Comparison of ENCODE assay signal across 14 cellular contexts in the genomic region with DNA sequence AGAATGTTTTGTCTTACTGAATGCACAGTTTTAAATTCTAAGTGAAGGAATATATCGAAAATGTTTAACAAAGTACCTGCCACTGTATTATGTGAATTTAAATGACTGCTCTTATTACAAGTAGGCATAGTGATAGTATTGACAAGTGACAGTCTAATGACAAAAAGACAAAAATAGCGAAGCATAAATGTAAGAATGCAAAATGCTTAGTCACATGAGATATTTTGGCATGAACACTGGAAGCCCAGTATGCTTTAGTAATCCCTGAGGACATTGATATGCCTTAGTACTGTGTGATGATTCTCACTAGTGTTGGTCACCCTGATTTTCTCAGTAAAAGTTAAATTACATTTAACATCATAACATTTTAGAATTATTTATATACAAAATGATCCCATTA.
DNase-seq lines count a peak whose midpoint lies in the region; ATAC-seq and TF ChIP-seq lines count a peak whose summit lies in the region.
"Had no signal": no experiment of that assay in that cellular context is flagged by ENCODE, and none has a peak within 500 bp of the region (broad histone marks: within the 10 kb centered on the region; RNA-seq: fewer than 3 reads in every experiment).

No MANE protein-coding gene starts in this region.

- no peak for TF ChIP-seq POLR2A in erythroblast (IDR thresholded peaks at IDR 0.05; ENCODE audit: low read length)

- ATAC-seq in Right ventricle myocardium superior (ENCODE audit: poor library complexity) (peak; percentile 83), left cardiac atrium (no peak), HG03439 (IDR thresholded peaks at IDR 0.05; ENCODE audit: unreplicated experiment) (no peak), HG02852 (IDR thresholded peaks at IDR 0.05; ENCODE audit: unreplicated experiment) (no peak)

- H2AFZ ChIP-seq in neural cell (ENCODE audit: low read depth, low read length): no peak overlapping the region

- no peaks in the 10 kb centered on the region for H3K9me2 ChIP-seq in neural cell (ENCODE audit: insufficient read depth, low read length)

- H3F3A ChIP-seq in neural cell (ENCODE audit: insufficient read depth, low read length, poor library complexity, severe bottlenecking): no peaks in the 10 kb centered on the region

- H3K9ac ChIP-seq in neural cell (ENCODE audit: low read length): no peak overlapping the region
- H3K9ac ChIP-seq: BLaER1 had no signal

- H3K27me3 ChIP-seq in left ventricle myocardium inferior (ENCODE audit: low read depth) (no peaks in the 10 kb centered on the region), neural cell (ENCODE audit: insufficient read depth, low read depth, low read length) (no peaks in the 10 kb centered on the region)
- H3K27me3 ChIP-seq: BLaER1 had no signal

- H3K4me1 ChIP-seq in left ventricle myocardium inferior: peaks cover 40% of the 10 kb centered on the region

- peak; percentile 80 for TF ChIP-seq EP300 in neural cell (conservative IDR thresholded peaks at IDR 0.05; ENCODE audit: poor library complexity, severe bottlenecking)

- no peaks in the 10 kb centered on the region for H4K20me1 ChIP-seq in neural cell (ENCODE audit: insufficient read depth)
- H4K20me1 ChIP-seq: BLaER1 had no signal

- no peak for TF ChIP-seq RAD21 in neural cell (conservative IDR thresholded peaks at IDR 0.05)

- H3K79me2 ChIP-seq in neural cell (replicated peaks; ENCODE audit: insufficient read depth, low read length): no peaks in the 10 kb centered on the region

- intact Hi-C loops in Right ventricle myocardium superior (cut with DNase I): no loop called here
- intact Hi-C loops in left cardiac atrium (cut with DNase I): no loop called here
- intact Hi-C loops in left ventricle myocardium inferior (cut with micrococcal nuclease): no loop called here

- H3K36me3 ChIP-seq in left ventricle myocardium inferior (no peaks in the 10 kb centered on the region), neural cell (ENCODE audit: insufficient read depth, low read length) (no peaks in the 10 kb centered on the region)

- H3K9me3 ChIP-seq in left ventricle myocardium inferior (replicated peaks): no peaks in the 10 kb centered on the region
- no peaks in the 10 kb centered on the region for H3K9me3 ChIP-seq in neural cell (ENCODE audit: low read length)
- H3K9me3 ChIP-seq: BLaER1 had no signal

- no peak for TF ChIP-seq CTCF in left ventricle myocardium inferior (IDR thresholded peaks at IDR 0.05; ENCODE audit: borderline replicate concordance)
- no peak for TF ChIP-seq CTCF in neural cell (IDR thresholded peaks at IDR 0.05; ENCODE audit: poor library complexity, severe bottlenecking)

- DNase-seq in Right ventricle myocardium superior: no peak
- DNase-seq in left cardiac atrium: no peak
- no peak for DNase-seq in left ventricle myocardium inferior
- no peak for DNase-seq in erythroblast (lab: John Stamatoyannopoulos, UW)
- DNase-seq: 8988T, AML-193, DMS53, GF-D8, HCEC 1CT, HFFc6 had no signal

- peak overlapping the region; percentile 0 for H3K4me2 ChIP-seq in neural cell (ENCODE audit: low read length)
- H3K4me2 ChIP-seq: BLaER1 had no signal

- peak overlapping the region; percentile 58 for H3K27ac ChIP-seq in left ventricle myocardium inferior (replicated peaks)
- H3K27ac ChIP-seq in neural cell (ENCODE audit: low read length): peak overlapping the region; percentile 63
- H3K27ac ChIP-seq: BLaER1 had no signal

- H3K4me3 ChIP-seq in left ventricle myocardium inferior (no peak overlapping the region), neural cell (ENCODE audit: low read length) (peak overlapping the region; percentile 32)
- H3K4me3 ChIP-seq: BLaER1 had no signal

TF ChIP-seq in neural cell, 6 proteins besides CTCF, POLR2A, EP300 and RAD21:
- TF ChIP-seq TAF1 (IDR thresholded peaks at IDR 0.05; ENCODE audit: low read depth) (no peak), POLR2AphosphoS5 (IDR thresholded peaks at IDR 0.05) (peak; percentile 41)
